8 cellular contexts compared by ENCODE assay signal in the genomic region with DNA sequence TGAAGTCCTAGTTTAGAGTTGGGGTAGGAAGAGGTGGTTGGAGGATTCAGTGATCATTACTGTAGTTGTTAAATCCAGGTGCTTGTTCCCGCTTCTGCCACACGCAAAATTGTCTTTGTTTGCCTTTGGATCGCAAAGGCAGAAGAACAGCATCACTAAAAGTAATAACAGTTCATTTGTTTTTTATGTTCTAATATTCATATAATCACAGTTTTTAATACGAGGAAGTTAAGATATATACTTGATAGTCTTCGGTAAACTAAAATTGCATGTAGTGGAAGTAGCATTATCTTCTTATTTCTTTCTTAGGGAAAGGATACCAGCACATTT. TPM values are rescaled to one million over a fixed set of nuclear protein-coding genes. Genes with fewer than 3 reads are reported as not detected.
DNase-seq lines count a peak whose midpoint lies in the region; ATAC-seq and TF ChIP-seq lines count a peak whose summit lies in the region.

No MANE protein-coding gene starts in this region.

- peak overlapping the region; percentile 91 for H2AFZ ChIP-seq in mammary epithelial cell (ENCODE audit: low read depth, low read length)

- intact Hi-C loops in mammary epithelial cell (cut with micrococcal nuclease), result no loop called here

- TSS peak; percentile 76 for BruUV-seq in mammary epithelial cell (replicated peaks; lab: Mats Ljungman, UMichigan)

- dilution Hi-C loops in mammary epithelial cell (cut with HindIII; ENCODE audit: low sequenced_read_pairs), result no loop called here

- H3K27ac ChIP-seq in mammary epithelial cell (ENCODE audit: insufficient read depth, low read depth, low read length) (peak overlapping the region; percentile 93), muscle layer of duodenum (ENCODE audit: low read length) (peak overlapping the region; percentile 97)

- in situ Hi-C loops in mammary epithelial cell (cut with MboI; ENCODE audit: low sequenced_read_pairs in 2 of 2), result loop anchor here in 1 of 2 donors (10.0 kb wide), 1 partner anchor 83 kb away; no protein-coding TSS in a partner anchor

- H3K9ac ChIP-seq in mammary epithelial cell (ENCODE audit: insufficient read depth, low read length), result peak overlapping the region; percentile 96

- peaks cover 76% of the 10 kb centered on the region for H3K79me2 ChIP-seq in mammary epithelial cell (ENCODE audit: insufficient read depth, low read length)

- WGBS in mammary epithelial cell (ENCODE audit: low coverage, missing lambda C conversion rate), result 5% methylated on average over 5 of the region's 5 CpGs

- DNase-seq in mammary epithelial cell (no peak), NCI-H748 treated with DMSO at 0.1 percent for 48 hours (lab: John Stamatoyannopoulos, UW) (no peak), LoVo (ENCODE audit: low spot score) (no peak)
- DNase-seq in stimulated activated CD8-positive, alpha-beta memory T cell treated with anti-CD3 and anti-CD28 coated beads, Interleukin-4, amount 100 ng/mL, for 48 hours, result no peak
- DNase-seq in effector CD8-positive, alpha-beta T cell (lab: John Stamatoyannopoulos, UW), result no peak

- ATAC-seq in GM18499 (IDR thresholded peaks at IDR 0.05; ENCODE audit: insufficient read depth, unreplicated experiment), result peak; percentile 0
- ATAC-seq in HG03571 (IDR thresholded peaks at IDR 0.05; ENCODE audit: unreplicated experiment), result peak; percentile 1

- peak overlapping the region; percentile 77 for H3K4me2 ChIP-seq in mammary epithelial cell (ENCODE audit: insufficient read depth, low read depth, low read length)

- H3K27me3 ChIP-seq in mammary epithelial cell (ENCODE audit: insufficient read depth, low read length) (no peaks in the 10 kb centered on the region), muscle layer of duodenum (ENCODE audit: low read depth, low read length) (no peaks in the 10 kb centered on the region)

- no peak for TF ChIP-seq CTCF in mammary epithelial cell (conservative IDR thresholded peaks at IDR 0.05 in 1 of 2, IDR thresholded peaks at IDR 0.05 in 1 of 2; ENCODE audit: extremely low read depth in 1 of 2, insufficient read depth in 1 of 2, low read depth in 1 of 2, low read length in 2 of 2)

- H3K36me3 ChIP-seq in mammary epithelial cell (ENCODE audit: insufficient read depth, low read length) (no peaks in the 10 kb centered on the region), muscle layer of duodenum (ENCODE audit: control insufficient read depth in 1 of 2, insufficient read depth in 2 of 2, low read length in 2 of 2) (no peaks in the 10 kb centered on the region)

- no peaks in the 10 kb centered on the region for H3K9me3 ChIP-seq in mammary epithelial cell (replicated peaks; ENCODE audit: insufficient read depth, low read length)
- no peaks in the 10 kb centered on the region for H3K9me3 ChIP-seq in muscle layer of duodenum (ENCODE audit: control insufficient read depth in 1 of 2, low read length in 2 of 2)

- peaks cover 12% of the 10 kb centered on the region for H3K4me1 ChIP-seq in mammary epithelial cell (ENCODE audit: insufficient read depth, low read length)
- H3K4me1 ChIP-seq in muscle layer of duodenum (ENCODE audit: control insufficient read depth in 1 of 2, insufficient read depth in 2 of 2, low read length in 2 of 2), result peaks cover 14 to 41% of the 10 kb centered on the region in 2 donors

- H4K20me1 ChIP-seq in mammary epithelial cell (ENCODE audit: insufficient read depth, low read length), result no peaks in the 10 kb centered on the region

- H3K4me3 ChIP-seq in mammary epithelial cell (replicated peaks in 1 of 3; ENCODE audit: insufficient read depth in 1 of 3, low read depth in 2 of 3, low read length in 3 of 3), result peak overlapping the region; percentile 84 to 90 (median 87)
- H3K4me3 ChIP-seq in muscle layer of duodenum (ENCODE audit: low read depth in 1 of 2, low read length in 2 of 2), result peak overlapping the region; percentile 98 to 100

- CTCF ChIA-PET in mammary epithelial cell (lab: Charles Lee; ENCODE audit: low non-redundant PET), result interaction anchor here (0.6 kb wide), 1 partner anchor 160 kb away, joined by 5 read pairs; no protein-coding TSS in a partner anchor

RNA-seq across cellular contexts. Expression of gene NDUFB3, which starts 0.4 kb away (rescaled TPM):
- total RNA-seq in mammary epithelial cell, result 10 to 100 TPM; 23.7 to 84.9 TPM
- polyA plus RNA-seq in mammary epithelial cell, result 69.3 TPM
- 17.2 TPM for polyA minus RNA-seq in mammary epithelial cell

RNA-seq across cellular contexts. Expression of gene HYCC2, which starts 0.7 kb away (rescaled TPM):
- total RNA-seq in mammary epithelial cell, result 10 to 100 TPM; 15.0 to 15.2 TPM
- 3.3 TPM for polyA plus RNA-seq in mammary epithelial cell
- 17.1 TPM for polyA minus RNA-seq in mammary epithelial cell

RNA-seq across cellular contexts. Expression of gene CFLAR, which starts 43.8 kb away (rescaled TPM):
- total RNA-seq in mammary epithelial cell, result 100 to 1,000 TPM in 1 of 2 donors, 10 to 100 TPM in 1; 77.3 to 114 TPM
- polyA plus RNA-seq in mammary epithelial cell, result 20.6 TPM
- 64.2 TPM for polyA minus RNA-seq in mammary epithelial cell
